9 cellular contexts compared by ENCODE assay signal in genomic region chr13:110471833-110472162, GRCh38.
DNase-seq lines count a peak whose midpoint lies in the region; ATAC-seq and TF ChIP-seq lines count a peak whose summit lies in the region.
"Had no signal": no experiment of that assay in that cellular context is flagged by ENCODE, and none has a peak within 500 bp of the region (broad histone marks: within the 10 kb centered on the region; RNA-seq: fewer than 3 reads in every experiment).

No MANE protein-coding gene starts in this region.

- peak; percentile 94 for DNase-seq in Karpas-422
- peak; percentile 63 for DNase-seq in dermis blood vessel endothelial cell
- peak; percentile 37 to 70 for DNase-seq in psoas muscle
- no peak for DNase-seq in DMS79 (lab: John Stamatoyannopoulos, UW)
- DNase-seq in midbrain (lab: John Stamatoyannopoulos, UW), result no peak
- DNase-seq in CD8-positive, alpha-beta memory T cell, result no peak

- peaks cover 14% of the 10 kb centered on the region; the same call in 1 of the 2 replicates for H4K20me1 ChIP-seq in Karpas-422 (ENCODE audit: insufficient read depth, low read depth, low read length)

- no peaks in the 10 kb centered on the region for H3K9me3 Mint-ChIP-seq in CD8-positive, alpha-beta memory T cell

- no peak overlapping the region for H3K4me3 Mint-ChIP-seq in CD8-positive, alpha-beta memory T cell

- peaks cover 2 to 21% of the 10 kb centered on the region in 2 donors for H3K27me3 Mint-ChIP-seq in CD8-positive, alpha-beta memory T cell

- ATAC-seq in GM18508 (IDR thresholded peaks at IDR 0.05; ENCODE audit: insufficient read depth, unreplicated experiment) (peak; percentile 98), GM21717 (IDR thresholded peaks at IDR 0.05; ENCODE audit: unreplicated experiment) (peak; percentile 97), psoas muscle (peak; percentile 43 to 64 (median 58))
- ATAC-seq: Panc1 had no signal

- intact Hi-C loops in psoas muscle (cut with DNase I), result no loop called here

- H3K4me3 ChIP-seq in Karpas-422 (ENCODE audit: low read length) (peak overlapping the region; percentile 34; the same call in 1 of the 2 replicates), psoas muscle (no peak overlapping the region)
- no peak overlapping the region for H3K4me3 ChIP-seq in CD8-positive, alpha-beta memory T cell (ENCODE audit: low read length)

- H3K27ac ChIP-seq in Karpas-422 (ENCODE audit: low read length), result no peak overlapping the region
- H3K27ac ChIP-seq in psoas muscle, result no peak overlapping the region
- no peak overlapping the region for H3K27ac ChIP-seq in CD8-positive, alpha-beta memory T cell (ENCODE audit: low read depth, low read length)

- H3K4me2 ChIP-seq in Karpas-422 (ENCODE audit: low read depth, low read length, poor library complexity, severe bottlenecking), result peak overlapping the region; percentile 54

- H2AFZ ChIP-seq in Karpas-422 (ENCODE audit: low read length), result no peak overlapping the region

- no peaks in the 10 kb centered on the region for H3K79me2 ChIP-seq in Karpas-422 (ENCODE audit: low read length)

- no peak overlapping the region for H3K9ac ChIP-seq in Karpas-422 (ENCODE audit: low read length)

- POLR2A ChIA-PET in CD8-positive, alpha-beta memory T cell (lab: Charles Lee), result no interaction called here

- no peak for TF ChIP-seq CTCF in psoas muscle (IDR thresholded peaks at IDR 0.05)

- H3K9me3 ChIP-seq in Karpas-422 (ENCODE audit: low read length) (no peaks in the 10 kb centered on the region), psoas muscle (no peaks in the 10 kb centered on the region)
- H3K9me3 ChIP-seq in CD8-positive, alpha-beta memory T cell (ENCODE audit: low read length), result no peaks in the 10 kb centered on the region

- no peaks in the 10 kb centered on the region for H3K36me3 Mint-ChIP-seq in CD8-positive, alpha-beta memory T cell

- H3K9me2 ChIP-seq in Karpas-422 (replicated peaks; ENCODE audit: insufficient read depth, low read length), result no peaks in the 10 kb centered on the region

- H3K27me3 ChIP-seq in Karpas-422 (ENCODE audit: low read length) (no peaks in the 10 kb centered on the region), psoas muscle (ENCODE audit: insufficient read depth in 3 of 3, low read length in 2 of 3) (no peaks in the 10 kb centered on the region)
- H3K27me3 ChIP-seq in CD8-positive, alpha-beta memory T cell (ENCODE audit: insufficient read depth, low read length, poor library complexity, severe bottlenecking), result no peaks in the 10 kb centered on the region

- H3K27ac Mint-ChIP-seq in CD8-positive, alpha-beta memory T cell, result no peak overlapping the region

- H3K36me3 ChIP-seq in Karpas-422 (ENCODE audit: insufficient read depth, low read length), result no peaks in the 10 kb centered on the region
- peaks cover 0 to 37% of the 10 kb centered on the region in 2 donors for H3K36me3 ChIP-seq in psoas muscle (ENCODE audit: insufficient read depth in 1 of 2, low read depth in 1 of 2)
- no peaks in the 10 kb centered on the region for H3K36me3 ChIP-seq in CD8-positive, alpha-beta memory T cell (ENCODE audit: insufficient read depth, low read length)

- H3K4me1 Mint-ChIP-seq in CD8-positive, alpha-beta memory T cell, result no peaks in the 10 kb centered on the region

- H3K4me1 ChIP-seq in Karpas-422 (ENCODE audit: low read length), result peaks cover 25% of the 10 kb centered on the region
- no peaks in the 10 kb centered on the region for H3K4me1 ChIP-seq in psoas muscle
- no peaks in the 10 kb centered on the region for H3K4me1 ChIP-seq in CD8-positive, alpha-beta memory T cell (ENCODE audit: insufficient read depth, low read length)

- WGBS in psoas muscle, 3 donors, result 35 to 44% (median 39%) methylated on average over 6 to 7 of the region's 7 CpGs

- CTCF ChIA-PET in CD8-positive, alpha-beta memory T cell (lab: Charles Lee), result no interaction called here

Comparison
In these comparisons a context has a peak if more than half of its experiments do, and no peak if none do; other contexts are left out.
1. DNase-seq: peak in Karpas-422 (single experiment), dermis blood vessel endothelial cell (single experiment) and psoas muscle (2 of 2); none in DMS79 (single experiment), midbrain (single experiment) and CD8-positive, alpha-beta memory T cell (0 of 5).
2. Peak in every context shown above with its lines, with median percentiles within 50 percentile points of each other: ATAC-seq.